Comparison of ENCODE assay signal across 22 cellular contexts in the genomic region with DNA sequence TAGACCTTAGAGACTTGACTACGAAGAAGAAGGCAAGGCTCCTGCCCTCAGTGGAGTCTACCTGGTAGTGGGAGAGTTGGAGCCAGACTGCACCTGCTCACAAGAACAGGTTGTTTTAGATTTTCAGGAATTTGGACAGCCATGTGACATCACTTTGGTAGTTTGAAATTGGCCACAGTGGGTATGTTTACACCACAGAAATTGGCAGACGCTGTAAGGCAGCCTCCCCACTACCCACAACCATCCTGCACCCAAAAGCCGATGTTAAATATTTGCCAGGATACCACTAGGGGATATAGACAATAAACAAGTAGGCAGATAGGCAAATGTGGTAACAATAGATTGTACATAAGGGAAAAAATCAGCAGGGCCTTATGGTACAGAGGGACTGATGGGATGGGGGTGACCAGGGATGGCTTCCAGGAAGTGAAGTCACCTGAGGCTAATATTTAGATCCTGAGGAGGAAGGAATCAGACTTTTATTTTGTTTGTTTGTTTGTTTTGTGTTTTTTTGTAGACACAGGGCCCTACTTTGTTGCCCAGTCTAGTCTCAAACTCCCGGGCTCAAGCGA. TPM values are rescaled to one million over a fixed set of nuclear protein-coding genes. Genes with fewer than 3 reads are reported as not detected.
DNase-seq lines count a peak whose midpoint lies in the region; ATAC-seq and TF ChIP-seq lines count a peak whose summit lies in the region.
"Had no signal": no experiment of that assay in that cellular context is flagged by ENCODE, and none has a peak within 500 bp of the region (broad histone marks: within the 10 kb centered on the region; RNA-seq: fewer than 3 reads in every experiment).

No MANE protein-coding gene starts in this region.

- no peaks in the 10 kb centered on the region for H3K36me3 Mint-ChIP-seq in glutamatergic neuron (ENCODE audit: unreplicated experiment)
- H3K36me3 Mint-ChIP-seq: activated naive CD8-positive, alpha-beta T cell treated with anti-CD3 and anti-CD28 coated beads, Interleukin-2, amount 10 ng/mL, durations not matched to agents 7 days and 5 days; neural progenitor cell had no signal

- H3K9me3 ChIP-seq in HEK293 (ENCODE audit: control insufficient read depth, insufficient read depth, low read depth, low read length) (no peaks in the 10 kb centered on the region), adipocyte (ENCODE audit: control insufficient read depth, low read length) (no peaks in the 10 kb centered on the region), hepatocyte (ENCODE audit: low read depth) (no peaks in the 10 kb centered on the region), uterus (no peaks in the 10 kb centered on the region)
- H3K9me3 ChIP-seq: heart left ventricle, mucosa of descending colon, thoracic aorta had no signal

- H3K27ac Mint-ChIP-seq in glutamatergic neuron (ENCODE audit: unreplicated experiment) = no peak overlapping the region
- H3K27ac Mint-ChIP-seq: activated naive CD8-positive, alpha-beta T cell treated with anti-CD3 and anti-CD28 coated beads, Interleukin-2, amount 10 ng/mL, durations not matched to agents 7 days and 5 days; progenitor cell of endocrine pancreas had no signal

- H3K9ac ChIP-seq in adipocyte (ENCODE audit: low read length) = peak overlapping the region; percentile 54
- H3K9ac ChIP-seq: neural progenitor cell had no signal

- H3K27me3 ChIP-seq in adipocyte (replicated peaks; ENCODE audit: control insufficient read depth, insufficient read depth, low read length) = no peaks in the 10 kb centered on the region
- no peaks in the 10 kb centered on the region for H3K27me3 ChIP-seq in hepatocyte
- no peaks in the 10 kb centered on the region for H3K27me3 ChIP-seq in uterus
- H3K27me3 ChIP-seq: heart left ventricle, neural progenitor cell had no signal

- ATAC-seq in HG02610 (IDR thresholded peaks at IDR 0.05; ENCODE audit: unreplicated experiment) = no peak
- ATAC-seq: left lobe of liver, mucosa of descending colon had no signal

- H3K27ac ChIP-seq in HEK293 (ENCODE audit: extremely low read depth, low read depth, low read length) (no peak overlapping the region), hepatocyte (peak overlapping the region; percentile 90), uterus (peak overlapping the region; percentile 92 to 97)
- H3K27ac ChIP-seq: HL-60, neural progenitor cell had no signal

- peaks cover 2% of the 10 kb centered on the region for H3K4me1 Mint-ChIP-seq in glutamatergic neuron (ENCODE audit: low read depth, unreplicated experiment)

- TF ChIP-seq CTCF in HEK293 (tag by site-specific recombination; IDR thresholded peaks at IDR 0.05) (no peak), hepatocyte (IDR thresholded peaks at IDR 0.05; ENCODE audit: poor library complexity) (no peak), uterus (IDR thresholded peaks at IDR 0.05) (no peak), glutamatergic neuron (IDR thresholded peaks at IDR 0.05; ENCODE audit: partially characterized antibody, unreplicated experiment) (no peak)

- WGBS in hepatocyte (ENCODE audit: low lambda C conversion rate, missing lambda C conversion rate) = 95% methylated on average over 5 of the region's 5 CpGs

- peaks cover 2% of the 10 kb centered on the region for H3K9me3 Mint-ChIP-seq in glutamatergic neuron (ENCODE audit: unreplicated experiment)
- H3K9me3 Mint-ChIP-seq: activated naive CD8-positive, alpha-beta T cell treated with anti-CD3 and anti-CD28 coated beads, Interleukin-2, amount 10 ng/mL, durations not matched to agents 7 days and 5 days; neural progenitor cell had no signal

- DNase-seq in adipocyte (ENCODE audit: low read depth) = no peak
- DNase-seq in hepatocyte (ENCODE audit: low spot score) = no peak
- DNase-seq in uterus = no peak
- DNase-seq in glutamatergic neuron = no peak
- no peak for DNase-seq in GDM1 (lab: John Stamatoyannopoulos, UW)
- DNase-seq: activated CD4-positive, alpha-beta T cell treated with anti-CD3 and anti-CD28 coated beads for 48 hours; activated naive CD8-positive, alpha-beta T cell treated with anti-CD3 and anti-CD28 coated beads, Interleukin-2, amount 10 ng/mL, durations not matched to agents 7 days and 5 days; GOT3; heart left ventricle; mucosa of descending colon; NCI-H2081 treated with DMSO at 0.1 percent for 48 hours; NCI-H446; stimulated activated CD4-positive, alpha-beta T cell treated with anti-CD3 and anti-CD28 coated beads, Interleukin-1b, Interleukin-23, amount 100 ng/mL, for 48 hours; T-helper 2 cell had no signal

- no peak overlapping the region for H2AFZ ChIP-seq in hepatocyte
- H2AFZ ChIP-seq: neural progenitor cell had no signal

- no peaks in the 10 kb centered on the region for H3K79me2 ChIP-seq in hepatocyte

- POLR2A ChIA-PET in HEK293 (lab: Yijun Ruan, JAX) = interaction anchor here (1.7 kb wide), 1 partner anchor 31 kb away, joined by 7 read pairs; a partner anchor contains a TSS

- peaks cover 4% of the 10 kb centered on the region for H3K27me3 Mint-ChIP-seq in glutamatergic neuron (ENCODE audit: unreplicated experiment)
- H3K27me3 Mint-ChIP-seq: activated naive CD8-positive, alpha-beta T cell treated with anti-CD3 and anti-CD28 coated beads, Interleukin-2, amount 10 ng/mL, durations not matched to agents 7 days and 5 days had no signal

- H3K9me2 ChIP-seq in hepatocyte (replicated peaks; ENCODE audit: insufficient read depth) = no peaks in the 10 kb centered on the region

- H3K4me3 ChIP-seq in HEK293 (ENCODE audit: low read depth, low read length) (no peak overlapping the region), adipocyte (ENCODE audit: low read length) (peak overlapping the region; percentile 15), hepatocyte (no peak overlapping the region), uterus (no peak overlapping the region)
- H3K4me3 ChIP-seq: coronary artery, heart left ventricle, mucosa of descending colon, neural progenitor cell, thoracic aorta had no signal

- TF ChIP-seq POLR2A in uterus (IDR thresholded peaks at IDR 0.05) = no peak

- CTCF ChIA-PET in HEK293 (lab: Yijun Ruan, JAX) = no interaction called here

- no peak overlapping the region for H3K4me3 Mint-ChIP-seq in glutamatergic neuron (ENCODE audit: unreplicated experiment)
- H3K4me3 Mint-ChIP-seq: activated naive CD8-positive, alpha-beta T cell treated with anti-CD3 and anti-CD28 coated beads, Interleukin-2, amount 10 ng/mL, durations not matched to agents 7 days and 5 days; neural progenitor cell had no signal

- no peak overlapping the region for H3K4me2 ChIP-seq in hepatocyte
- H3K4me2 ChIP-seq: neural progenitor cell had no signal

- H3K36me3 ChIP-seq in HEK293 (ENCODE audit: control insufficient read depth in 2 of 2, insufficient read depth in 1 of 2, low read length in 2 of 2) (no peaks in the 10 kb centered on the region), adipocyte (ENCODE audit: control insufficient read depth, insufficient read depth, low read length, severe bottlenecking) (no peaks in the 10 kb centered on the region), hepatocyte (replicated peaks; ENCODE audit: insufficient read depth, low read depth) (no peaks in the 10 kb centered on the region), uterus (no peaks in the 10 kb centered on the region)
- H3K36me3 ChIP-seq: heart left ventricle, neural progenitor cell, thoracic aorta had no signal

- H4K20me1 ChIP-seq in hepatocyte (ENCODE audit: insufficient read depth, poor library complexity, severe bottlenecking) = no peaks in the 10 kb centered on the region

- no peaks in the 10 kb centered on the region for H3K4me1 ChIP-seq in HEK293 (ENCODE audit: control insufficient read depth, insufficient read depth, low read length)
- H3K4me1 ChIP-seq in adipocyte (ENCODE audit: control insufficient read depth, insufficient read depth, low read length) = peaks cover 64% of the 10 kb centered on the region
- peaks cover 3% of the 10 kb centered on the region for H3K4me1 ChIP-seq in hepatocyte (ENCODE audit: insufficient read depth)
- H3K4me1 ChIP-seq in uterus = no peaks in the 10 kb centered on the region
- H3K4me1 ChIP-seq: neural progenitor cell had no signal

- intact Hi-C loops in uterus (cut with DNase I; ENCODE audit: low total_unique reads) = no loop called here

TF ChIP-seq in HEK293, 187 proteins besides CTCF, POLR2A, EP300 and RAD21:
- TF ChIP-seq, protein P1, sequence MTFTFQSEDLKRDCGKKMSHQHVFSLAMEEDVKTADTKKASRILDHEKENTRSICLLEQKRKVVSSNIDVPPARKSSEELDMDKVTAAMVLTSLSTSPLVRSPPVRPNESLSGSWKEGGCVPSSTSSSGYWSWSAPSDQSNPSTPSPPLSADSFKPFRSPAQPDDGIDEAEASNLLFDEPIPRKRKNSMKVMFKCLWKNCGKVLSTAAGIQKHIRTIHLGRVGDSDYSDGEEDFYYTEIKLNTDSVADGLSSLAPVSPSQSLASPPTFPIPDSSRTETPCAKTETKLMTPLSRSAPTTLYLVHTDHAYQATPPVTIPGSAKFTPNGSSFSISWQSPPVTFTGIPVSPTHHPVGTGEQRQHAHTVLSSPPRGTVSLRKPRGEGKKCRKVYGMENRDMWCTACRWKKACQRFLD (tag by site-specific recombination; IDR thresholded peaks at IDR 0.05) = no peak
- TF ChIP-seq ZNF112 (tag by site-specific recombination; IDR thresholded peaks at IDR 0.05) = peak; percentile 91
- no peak for TF ChIP-seq ZNF596 (tag by site-specific recombination; IDR thresholded peaks at IDR 0.05)
- TF ChIP-seq ZNF670 (tag by site-specific recombination; IDR thresholded peaks at IDR 0.05; ENCODE audit: low read depth) = no peak
- no peak for TF ChIP-seq MZF1 (tag by site-specific recombination; IDR thresholded peaks at IDR 0.05; ENCODE audit: borderline replicate concordance)
- no peak for TF ChIP-seq ZNF223 (tag by site-specific recombination; IDR thresholded peaks at IDR 0.05)
- no peak for TF ChIP-seq HOXC10 (CRISPR knock-in tag; IDR thresholded peaks at IDR 0.05)

RNA-seq across cellular contexts. Expression of a gene that starts 31.1 kb away (rescaled TPM):
- total RNA-seq in hepatocyte = 537 and 547 TPM in 2 replicates
- polyA plus RNA-seq in hepatocyte = 583 and 682 TPM in 2 replicates
- 1,000 to 10,000 TPM in 1 of 4 donors, 100 to 1,000 TPM in 3; 189 to 2,046 (median 515) TPM for total RNA-seq in uterus
- 91.7 TPM for total RNA-seq in glutamatergic neuron (ENCODE audit: unreplicated experiment)

RNA-seq across cellular contexts. Expression of a gene that starts 32.0 kb away (rescaled TPM):
- total RNA-seq in hepatocyte (105 and 107 TPM in 2 replicates), uterus (100 to 1,000 TPM in 1 of 4 donors, 10 to 100 TPM in 3; 34.8 to 130 (median 67.7) TPM), glutamatergic neuron (ENCODE audit: unreplicated experiment) (76.2 TPM)
- 30.1 and 39.1 TPM in 2 replicates for polyA plus RNA-seq in hepatocyte
